ENCODE assay signal across 27 cellular contexts in the genomic region with DNA sequence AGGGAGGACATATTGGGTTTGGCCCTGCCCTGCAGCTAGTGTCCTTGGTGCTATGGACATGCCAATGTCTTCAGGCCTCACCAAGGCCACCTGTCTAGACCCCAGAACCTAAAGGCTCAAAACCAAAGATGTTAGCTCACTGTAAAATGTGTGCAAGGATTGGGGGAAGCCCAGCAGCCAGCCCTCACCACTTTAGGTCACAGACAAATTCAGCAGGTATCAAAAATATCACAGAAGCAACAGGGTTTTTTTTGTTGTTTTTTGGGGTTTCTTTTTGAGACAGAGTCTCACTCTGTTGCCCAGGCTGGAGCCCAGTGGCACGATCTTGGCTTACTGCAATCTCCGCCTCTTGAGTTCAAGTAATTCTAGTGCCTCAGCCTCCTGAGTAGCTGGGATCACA. TPM values are rescaled to one million over a fixed set of nuclear protein-coding genes. Genes with fewer than 3 reads are reported as not detected.
"Had no signal": no experiment of that assay in that cellular context is flagged by ENCODE, and none has a peak within 500 bp of the region (broad histone marks: within the 10 kb centered on the region; RNA-seq: fewer than 3 reads in every experiment).

No MANE protein-coding gene starts in this region.

- H3K36me3 ChIP-seq: left ventricle myocardium inferior, neural progenitor cell, neutrophil, right atrium auricular region, right lobe of liver, suprapubic skin, thoracic aorta, tibial artery, upper lobe of right lung, uterus had no signal

- H3K79me2 ChIP-seq: hepatocyte, parathyroid adenoma had no signal

- H3K4me3 ChIP-seq: hepatocyte, left ventricle myocardium inferior, lung, neural progenitor cell, right atrium auricular region, right lobe of liver, smooth muscle cell, suprapubic skin, thoracic aorta, tibial artery, upper lobe of right lung, uterus had no signal

- DNase-seq: islet precursor cell; left ventricle myocardium inferior; mesendoderm; naive B cell; natural killer cell; nephron progenitor cell; occipital lobe; right lobe of liver; stimulated activated CD4-positive, alpha-beta T cell treated with anti-CD3 and anti-CD28 coated beads, Interleukin-1b, Interleukin-23, amount 100 ng/mL, for 48 hours; stimulated activated CD4-positive, alpha-beta T cell treated with anti-CD3 and anti-CD28 coated beads, Interleukin-2, amount 100 ng/mL, for 48 hours; stimulated activated CD4-positive, alpha-beta T cell treated with anti-CD3 and anti-CD28 coated beads, Interleukin-4, amount 100 ng/mL, for 4 hours; stimulated activated CD8-positive, alpha-beta memory T cell treated with anti-CD3 and anti-CD28 coated beads, Interleukin-4, amount 100 ng/mL, for 48 hours; stimulated activated naive CD4-positive, alpha-beta T cell; tibial artery; trophoblast cell; upper lobe of right lung; uterus had no signal

- H3K4me2 ChIP-seq: hepatocyte, neural progenitor cell, smooth muscle cell had no signal

- H3K27ac ChIP-seq: hepatocyte, left ventricle myocardium inferior, neural progenitor cell, neutrophil, parathyroid adenoma, right atrium auricular region, right lobe of liver, suprapubic skin, thoracic aorta, tibial artery, upper lobe of right lung, uterus had no signal

- H3K4me1 ChIP-seq: neural progenitor cell, parathyroid adenoma, right atrium auricular region, suprapubic skin, tibial artery, upper lobe of right lung, uterus had no signal

- H3K9ac ChIP-seq: neural progenitor cell, parathyroid adenoma had no signal

- H3K27me3 ChIP-seq: hepatocyte, neural progenitor cell, neutrophil, right atrium auricular region, right lobe of liver, suprapubic skin, tibial artery, upper lobe of right lung, uterus had no signal

- H3K9me3 ChIP-seq: neutrophil, right lobe of liver, suprapubic skin, thoracic aorta, tibial artery, upper lobe of right lung, uterus had no signal

- H2AFZ ChIP-seq: hepatocyte, neural progenitor cell, parathyroid adenoma had no signal

RNA-seq across cellular contexts. Expression of gene NINJ2, which starts 29.0 kb away (rescaled TPM):
- total RNA-seq: kidney epithelial cell had no signal
